8 cellular contexts compared by ENCODE assay signal in the genomic region with DNA sequence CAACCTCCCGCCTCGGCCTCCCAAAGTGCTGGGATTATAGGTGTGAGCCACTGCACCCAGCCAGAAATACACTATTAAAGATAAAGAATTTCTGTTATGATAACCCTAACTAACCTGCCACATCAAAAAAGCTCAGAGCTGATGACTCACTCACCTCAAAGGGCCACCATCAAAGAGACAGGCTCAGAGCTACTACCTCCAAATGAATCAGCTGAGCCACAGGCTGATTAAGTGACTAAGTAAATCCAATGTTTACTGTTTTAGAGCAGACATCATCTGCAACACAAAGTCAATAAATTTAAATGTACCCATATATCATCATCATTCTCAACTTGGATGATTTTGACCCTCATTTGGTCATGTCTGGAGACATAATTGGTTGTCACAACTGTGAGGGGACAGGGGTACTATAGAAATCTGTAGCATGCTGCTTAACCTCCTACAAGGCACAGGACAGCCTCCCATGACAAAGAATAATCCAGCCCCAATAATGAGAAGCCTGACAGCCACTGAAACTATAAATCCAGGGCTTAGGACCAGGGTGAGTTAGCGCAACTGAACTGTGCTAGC.
DNase-seq lines count a peak whose midpoint lies in the region; ATAC-seq and TF ChIP-seq lines count a peak whose summit lies in the region.

No MANE protein-coding gene starts in this region.

- H3K9me3 Mint-ChIP-seq in osteocyte (ENCODE audit: unreplicated experiment) (no peaks in the 10 kb centered on the region), nephron progenitor cell (no peaks in the 10 kb centered on the region)

- no peak for ATAC-seq in GM21576 (IDR thresholded peaks at IDR 0.05; ENCODE audit: unreplicated experiment)

- H3K4me1 Mint-ChIP-seq in osteocyte (ENCODE audit: unreplicated experiment): peaks cover 30% of the 10 kb centered on the region
- peaks cover 40% of the 10 kb centered on the region for H3K4me1 Mint-ChIP-seq in nephron progenitor cell

- H3K27me3 Mint-ChIP-seq in osteocyte (ENCODE audit: unreplicated experiment) (no peaks in the 10 kb centered on the region), nephron progenitor cell (ENCODE audit: low read depth, poor library complexity) (peaks cover 3% of the 10 kb centered on the region)

- peak; percentile 39 for DNase-seq in EL
- peak; percentile 8 for DNase-seq in NCI-H82 treated with DMSO at 0.1 percent for 48 hours (lab: John Stamatoyannopoulos, UW; ENCODE audit: unreplicated experiment)
- peak; percentile 29 for DNase-seq in activated naive CD4-positive, alpha-beta T cell treated with anti-CD3 and anti-CD28 coated beads, Interleukin-2, amount 50 U/mL, for 16 hours
- DNase-seq in osteocyte (ENCODE audit: extremely low spot score, unreplicated experiment): no peak
- DNase-seq in NCI-H345 treated with DMSO at 0.1 percent for 48 hours (lab: John Stamatoyannopoulos, UW; ENCODE audit: unreplicated experiment): no peak
- DNase-seq in nephron progenitor cell: no peak
- DNase-seq in NCI-H2171 treated with DMSO at 0.1 percent for 48 hours (lab: John Stamatoyannopoulos, UW): no peak

- TF ChIP-seq CTCF in osteocyte (IDR thresholded peaks at IDR 0.05) (no peak), nephron progenitor cell (IDR thresholded peaks at IDR 0.05) (no peak)

- H3K36me3 Mint-ChIP-seq in osteocyte (ENCODE audit: unreplicated experiment) (peaks cover 18% of the 10 kb centered on the region), nephron progenitor cell (ENCODE audit: low read depth) (peaks cover 30% of the 10 kb centered on the region)

- H3K27ac Mint-ChIP-seq in osteocyte (ENCODE audit: unreplicated experiment) (peak overlapping the region; percentile 86), nephron progenitor cell (no peak overlapping the region)

- H3K4me3 Mint-ChIP-seq in osteocyte (ENCODE audit: unreplicated experiment): no peak overlapping the region
- no peak overlapping the region for H3K4me3 Mint-ChIP-seq in nephron progenitor cell

Comparison
In these comparisons a context has a peak if more than half of its experiments do, and no peak if none do; other contexts are left out.
1. DNase-seq: peak in EL (single experiment), NCI-H82 treated with DMSO at 0.1 percent for 48 hours (single experiment) and activated naive CD4-positive, alpha-beta T cell treated with anti-CD3 and anti-CD28 coated beads, Interleukin-2, amount 50 U/mL, for 16 hours (single experiment); none in osteocyte (single experiment), NCI-H345 treated with DMSO at 0.1 percent for 48 hours (single experiment), nephron progenitor cell (single experiment) and NCI-H2171 treated with DMSO at 0.1 percent for 48 hours (single experiment).